In the genomic region with DNA sequence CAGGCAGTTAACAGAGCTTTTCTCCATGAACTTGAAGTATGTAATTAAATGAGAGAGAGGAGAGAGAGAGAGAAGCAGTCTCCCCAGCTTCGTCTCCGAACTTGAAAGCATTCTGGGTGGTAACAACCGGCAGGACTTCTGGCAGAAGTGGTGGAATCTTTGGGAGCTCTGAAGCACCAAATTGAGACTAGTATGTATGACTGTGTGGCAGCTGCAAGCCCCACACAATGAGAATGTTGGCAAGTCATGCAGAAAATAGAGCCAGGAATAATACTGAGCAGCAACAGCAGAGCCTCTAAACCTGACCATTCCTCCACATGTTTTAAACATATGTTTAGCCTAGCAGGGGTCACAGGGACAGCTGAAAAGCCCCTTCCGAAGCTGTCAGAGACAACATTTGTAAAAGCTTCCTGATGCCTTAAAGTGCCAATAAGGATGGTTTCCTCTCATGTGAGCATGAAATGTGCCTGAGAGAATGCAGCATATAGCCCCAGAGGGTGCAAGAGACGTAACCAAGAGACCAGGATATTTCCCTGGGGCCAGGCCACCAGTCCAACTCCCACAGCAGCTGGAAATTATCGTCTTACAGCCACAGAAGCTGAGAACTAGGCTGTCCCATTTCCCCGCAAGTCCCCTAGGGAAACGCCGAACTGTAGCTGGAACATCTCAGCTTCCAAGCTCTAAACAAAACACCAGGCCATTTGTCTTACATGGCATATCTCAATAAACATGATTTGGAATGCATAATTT, we compare ENCODE assay signal across 14 cellular contexts.
DNase-seq lines count a peak whose midpoint lies in the region; ATAC-seq and TF ChIP-seq lines count a peak whose summit lies in the region.
"Had no signal": no experiment of that assay in that cellular context is flagged by ENCODE, and none has a peak within 500 bp of the region (broad histone marks: within the 10 kb centered on the region; RNA-seq: fewer than 3 reads in every experiment).

No MANE protein-coding gene starts in this region.

- H3K27ac Mint-ChIP-seq in mesothelial cell of epicardium, result peak overlapping the region; percentile 41
- no peak overlapping the region for H3K27ac Mint-ChIP-seq in activated CD4-positive, alpha-beta T cell treated with anti-CD3 and anti-CD28 coated beads, Interleukin-2, amount 10 ng/mL, durations not matched to agents 24 days and 14 days
- no peak overlapping the region for H3K27ac Mint-ChIP-seq in stimulated activated memory B cell treated with anti-CD40 and anti-IgM and Interleukin-4, amounts not matched to agents 10 μg/mL and 1 μg/mL and 100 μg/mL, for 72 hours

- no peak for TF ChIP-seq CTCF in mesothelial cell of epicardium (IDR thresholded peaks at IDR 0.05; ENCODE audit: unreplicated experiment)
- TF ChIP-seq CTCF in colonic mucosa (IDR thresholded peaks at IDR 0.05), result no peak

- no peaks in the 10 kb centered on the region for H3K4me1 ChIP-seq in colonic mucosa
- H3K4me1 ChIP-seq: Caco-2, pancreas, SJSA1 had no signal

- intact Hi-C loops in colonic mucosa (cut with DNase I), result no loop called here
- intact Hi-C loops in activated CD4-positive, alpha-beta T cell treated with anti-CD3 and anti-CD28 coated beads, Interleukin-2, amount 10 ng/mL, durations not matched to agents 24 days and 14 days (cut with micrococcal nuclease), result no loop called here

- peaks cover 5% of the 10 kb centered on the region for H3K9me3 Mint-ChIP-seq in mesothelial cell of epicardium
- no peaks in the 10 kb centered on the region for H3K9me3 Mint-ChIP-seq in activated CD4-positive, alpha-beta T cell treated with anti-CD3 and anti-CD28 coated beads, Interleukin-2, amount 10 ng/mL, durations not matched to agents 24 days and 14 days
- no peaks in the 10 kb centered on the region for H3K9me3 Mint-ChIP-seq in stimulated activated memory B cell treated with anti-CD40 and anti-IgM and Interleukin-4, amounts not matched to agents 10 μg/mL and 1 μg/mL and 100 μg/mL, for 72 hours

- H3K9ac ChIP-seq in colonic mucosa (ENCODE audit: low read depth in 2 of 2, low read length in 2 of 2), result no peak overlapping the region

- H3K27me3 ChIP-seq in colonic mucosa, result no peaks in the 10 kb centered on the region
- H3K27me3 ChIP-seq: pancreas, SJSA1 had no signal

- no peaks in the 10 kb centered on the region for H3K9me3 ChIP-seq in colonic mucosa
- H3K9me3 ChIP-seq: Caco-2, pancreas, SJSA1 had no signal

- H3K4me1 Mint-ChIP-seq in mesothelial cell of epicardium, result peaks cover 31% of the 10 kb centered on the region
- no peaks in the 10 kb centered on the region for H3K4me1 Mint-ChIP-seq in activated CD4-positive, alpha-beta T cell treated with anti-CD3 and anti-CD28 coated beads, Interleukin-2, amount 10 ng/mL, durations not matched to agents 24 days and 14 days
- H3K4me1 Mint-ChIP-seq in stimulated activated memory B cell treated with anti-CD40 and anti-IgM and Interleukin-4, amounts not matched to agents 10 μg/mL and 1 μg/mL and 100 μg/mL, for 72 hours, result no peaks in the 10 kb centered on the region

- no peak overlapping the region for H3K27ac ChIP-seq in colonic mucosa
- H3K27ac ChIP-seq: pancreas, SJSA1 had no signal

- DNase-seq in NCI-H69 (lab: John Stamatoyannopoulos, UW), result peak; percentile 2
- peak; percentile 85 for DNase-seq in fibroblast of gingiva (ENCODE audit: low read depth)
- DNase-seq in mesothelial cell of epicardium (ENCODE audit: low spot score in 2 of 2, unreplicated experiment in 2 of 2), result no peak
- peak; percentile 85 for DNase-seq in superior temporal gyrus (ENCODE audit: extremely low spot score)
- no peak for DNase-seq in colonic mucosa
- DNase-seq in activated CD4-positive, alpha-beta T cell treated with anti-CD3 and anti-CD28 coated beads, Interleukin-2, amount 10 ng/mL, durations not matched to agents 24 days and 14 days, result no peak
- DNase-seq: activated CD4-positive, alpha-beta T cell treated with anti-CD3 and anti-CD28 coated beads for 1 hour; activated effector memory CD4-positive, alpha-beta T cell treated with anti-CD3 and anti-CD28 coated beads, Interleukin-2, amount 50 U/mL, for 16 hours; Caco-2; effector memory CD4-positive, alpha-beta T cell; pancreas had no signal

- no peak overlapping the region for H3K4me3 ChIP-seq in colonic mucosa
- H3K4me3 ChIP-seq: pancreas, SJSA1 had no signal

- H3K36me3 Mint-ChIP-seq in mesothelial cell of epicardium, result peaks cover 2% of the 10 kb centered on the region
- H3K36me3 Mint-ChIP-seq in activated CD4-positive, alpha-beta T cell treated with anti-CD3 and anti-CD28 coated beads, Interleukin-2, amount 10 ng/mL, durations not matched to agents 24 days and 14 days (ENCODE audit: low read depth), result no peaks in the 10 kb centered on the region
- no peaks in the 10 kb centered on the region for H3K36me3 Mint-ChIP-seq in stimulated activated memory B cell treated with anti-CD40 and anti-IgM and Interleukin-4, amounts not matched to agents 10 μg/mL and 1 μg/mL and 100 μg/mL, for 72 hours

- no peaks in the 10 kb centered on the region for H3K36me3 ChIP-seq in colonic mucosa
- H3K36me3 ChIP-seq: pancreas, SJSA1 had no signal

- H3K4me3 Mint-ChIP-seq in mesothelial cell of epicardium, result no peak overlapping the region
- H3K4me3 Mint-ChIP-seq in activated CD4-positive, alpha-beta T cell treated with anti-CD3 and anti-CD28 coated beads, Interleukin-2, amount 10 ng/mL, durations not matched to agents 24 days and 14 days, result no peak overlapping the region
- no peak overlapping the region for H3K4me3 Mint-ChIP-seq in stimulated activated memory B cell treated with anti-CD40 and anti-IgM and Interleukin-4, amounts not matched to agents 10 μg/mL and 1 μg/mL and 100 μg/mL, for 72 hours

- H3K27me3 Mint-ChIP-seq in mesothelial cell of epicardium (ENCODE audit: low read depth), result no peaks in the 10 kb centered on the region
- peaks cover 15% of the 10 kb centered on the region for H3K27me3 Mint-ChIP-seq in activated CD4-positive, alpha-beta T cell treated with anti-CD3 and anti-CD28 coated beads, Interleukin-2, amount 10 ng/mL, durations not matched to agents 24 days and 14 days
- H3K27me3 Mint-ChIP-seq in stimulated activated memory B cell treated with anti-CD40 and anti-IgM and Interleukin-4, amounts not matched to agents 10 μg/mL and 1 μg/mL and 100 μg/mL, for 72 hours, result peaks cover 29% of the 10 kb centered on the region

- ATAC-seq in HG03175 (IDR thresholded peaks at IDR 0.05; ENCODE audit: unreplicated experiment), result no peak
- ATAC-seq in stimulated activated memory B cell treated with anti-CD40 and anti-IgM and Interleukin-4, amounts not matched to agents 10 μg/mL and 1 μg/mL and 100 μg/mL, for 72 hours, result no peak
- ATAC-seq: pancreas had no signal

Comparison
In these comparisons a context has a peak if more than half of its experiments do, and no peak if none do; other contexts are left out.
1. DNase-seq: peak in NCI-H69 (single experiment), fibroblast of gingiva (single experiment) and superior temporal gyrus (single experiment); none in mesothelial cell of epicardium (0 of 2), colonic mucosa (single experiment) and activated CD4-positive, alpha-beta T cell treated with anti-CD3 and anti-CD28 coated beads, Interleukin-2, amount 10 ng/mL, durations not matched to agents 24 days and 14 days (single experiment).